1 cellular context compared by ENCODE assay signal in the genomic region with DNA sequence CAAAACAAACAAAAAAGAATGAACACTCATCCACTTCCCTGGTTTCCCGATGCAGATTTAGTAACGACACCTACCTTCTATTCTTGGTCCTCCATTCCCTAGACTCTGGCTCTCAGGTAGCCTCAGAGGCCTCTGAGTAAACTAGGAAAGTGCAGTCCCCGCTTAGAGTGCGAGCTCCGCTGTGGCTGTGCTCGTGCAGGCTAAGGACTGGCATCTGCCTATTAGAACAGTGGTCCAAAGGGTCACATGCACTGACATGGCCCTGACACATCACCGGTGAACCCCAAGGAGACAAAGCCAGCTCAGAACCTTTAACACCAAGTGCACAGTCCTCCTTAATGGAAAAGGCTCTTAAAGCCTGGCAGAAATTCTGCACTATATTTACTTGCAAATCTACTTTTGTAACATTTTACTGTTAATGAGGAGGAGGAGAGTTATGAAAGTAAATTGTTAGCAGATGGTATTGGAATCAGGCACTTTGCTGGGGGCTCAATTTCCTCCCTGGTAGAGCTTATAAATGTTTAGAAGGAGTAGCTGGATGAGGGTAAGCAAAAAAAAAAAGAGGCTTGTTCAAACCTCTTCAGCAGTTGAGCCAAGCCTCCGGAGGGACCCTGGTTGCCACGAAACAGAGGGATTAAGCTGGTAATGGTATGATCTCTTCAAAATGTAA.
TF ChIP-seq lines count a peak whose summit lies in the region.

No MANE protein-coding gene starts in this region.

TF ChIP-seq in HepG2, 621 proteins besides CTCF, POLR2A, EP300 and RAD21 (continued from another document):
- TF ChIP-seq, protein P1, sequence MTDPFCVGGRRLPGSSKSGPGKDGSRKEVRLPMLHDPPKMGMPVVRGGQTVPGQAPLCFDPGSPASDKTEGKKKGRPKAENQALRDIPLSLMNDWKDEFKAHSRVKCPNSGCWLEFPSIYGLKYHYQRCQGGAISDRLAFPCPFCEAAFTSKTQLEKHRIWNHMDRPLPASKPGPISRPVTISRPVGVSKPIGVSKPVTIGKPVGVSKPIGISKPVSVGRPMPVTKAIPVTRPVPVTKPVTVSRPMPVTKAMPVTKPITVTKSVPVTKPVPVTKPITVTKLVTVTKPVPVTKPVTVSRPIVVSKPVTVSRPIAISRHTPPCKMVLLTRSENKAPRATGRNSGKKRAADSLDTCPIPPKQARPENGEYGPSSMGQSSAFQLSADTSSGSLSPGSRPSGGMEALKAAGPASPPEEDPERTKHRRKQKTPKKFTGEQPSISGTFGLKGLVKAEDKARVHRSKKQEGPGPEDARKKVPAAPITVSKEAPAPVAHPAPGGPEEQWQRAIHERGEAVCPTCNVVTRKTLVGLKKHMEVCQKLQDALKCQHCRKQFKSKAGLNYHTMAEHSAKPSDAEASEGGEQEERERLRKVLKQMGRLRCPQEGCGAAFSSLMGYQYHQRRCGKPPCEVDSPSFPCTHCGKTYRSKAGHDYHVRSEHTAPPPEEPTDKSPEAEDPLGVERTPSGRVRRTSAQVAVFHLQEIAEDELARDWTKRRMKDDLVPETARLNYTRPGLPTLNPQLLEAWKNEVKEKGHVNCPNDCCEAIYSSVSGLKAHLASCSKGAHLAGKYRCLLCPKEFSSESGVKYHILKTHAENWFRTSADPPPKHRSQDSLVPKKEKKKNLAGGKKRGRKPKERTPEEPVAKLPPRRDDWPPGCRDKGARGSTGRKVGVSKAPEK (CRISPR knock-in tag; IDR thresholded peaks at IDR 0.05; ENCODE audit: borderline replicate concordance): no peak
- TF ChIP-seq, protein P2, sequence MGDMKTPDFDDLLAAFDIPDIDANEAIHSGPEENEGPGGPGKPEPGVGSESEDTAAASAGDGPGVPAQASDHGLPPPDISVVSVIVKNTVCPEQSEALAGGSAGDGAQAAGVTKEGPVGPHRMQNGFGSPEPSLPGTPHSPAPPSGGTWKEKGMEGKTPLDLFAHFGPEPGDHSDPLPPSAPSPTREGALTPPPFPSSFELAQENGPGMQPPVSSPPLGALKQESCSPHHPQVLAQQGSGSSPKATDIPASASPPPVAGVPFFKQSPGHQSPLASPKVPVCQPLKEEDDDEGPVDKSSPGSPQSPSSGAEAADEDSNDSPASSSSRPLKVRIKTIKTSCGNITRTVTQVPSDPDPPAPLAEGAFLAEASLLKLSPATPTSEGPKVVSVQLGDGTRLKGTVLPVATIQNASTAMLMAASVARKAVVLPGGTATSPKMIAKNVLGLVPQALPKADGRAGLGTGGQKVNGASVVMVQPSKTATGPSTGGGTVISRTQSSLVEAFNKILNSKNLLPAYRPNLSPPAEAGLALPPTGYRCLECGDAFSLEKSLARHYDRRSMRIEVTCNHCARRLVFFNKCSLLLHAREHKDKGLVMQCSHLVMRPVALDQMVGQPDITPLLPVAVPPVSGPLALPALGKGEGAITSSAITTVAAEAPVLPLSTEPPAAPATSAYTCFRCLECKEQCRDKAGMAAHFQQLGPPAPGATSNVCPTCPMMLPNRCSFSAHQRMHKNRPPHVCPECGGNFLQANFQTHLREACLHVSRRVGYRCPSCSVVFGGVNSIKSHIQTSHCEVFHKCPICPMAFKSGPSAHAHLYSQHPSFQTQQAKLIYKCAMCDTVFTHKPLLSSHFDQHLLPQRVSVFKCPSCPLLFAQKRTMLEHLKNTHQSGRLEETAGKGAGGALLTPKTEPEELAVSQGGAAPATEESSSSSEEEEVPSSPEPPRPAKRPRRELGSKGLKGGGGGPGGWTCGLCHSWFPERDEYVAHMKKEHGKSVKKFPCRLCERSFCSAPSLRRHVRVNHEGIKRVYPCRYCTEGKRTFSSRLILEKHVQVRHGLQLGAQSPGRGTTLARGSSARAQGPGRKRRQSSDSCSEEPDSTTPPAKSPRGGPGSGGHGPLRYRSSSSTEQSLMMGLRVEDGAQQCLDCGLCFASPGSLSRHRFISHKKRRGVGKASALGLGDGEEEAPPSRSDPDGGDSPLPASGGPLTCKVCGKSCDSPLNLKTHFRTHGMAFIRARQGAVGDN (CRISPR knock-in tag; IDR thresholded peaks at IDR 0.05): peak; percentile 62; the same call in 1 of the 2 replicates
- 0 out of 2 replicates have a peak, but pooled peaks have one; percentile 38 for TF ChIP-seq MEIS2 (CRISPR knock-in tag; IDR thresholded peaks at IDR 0.05)
- TF ChIP-seq ZNF124 (CRISPR knock-in tag; IDR thresholded peaks at IDR 0.05): no peak
- TF ChIP-seq TAF1 (CRISPR knock-in tag; IDR thresholded peaks at IDR 0.05): no peak
- TF ChIP-seq, protein P3, sequence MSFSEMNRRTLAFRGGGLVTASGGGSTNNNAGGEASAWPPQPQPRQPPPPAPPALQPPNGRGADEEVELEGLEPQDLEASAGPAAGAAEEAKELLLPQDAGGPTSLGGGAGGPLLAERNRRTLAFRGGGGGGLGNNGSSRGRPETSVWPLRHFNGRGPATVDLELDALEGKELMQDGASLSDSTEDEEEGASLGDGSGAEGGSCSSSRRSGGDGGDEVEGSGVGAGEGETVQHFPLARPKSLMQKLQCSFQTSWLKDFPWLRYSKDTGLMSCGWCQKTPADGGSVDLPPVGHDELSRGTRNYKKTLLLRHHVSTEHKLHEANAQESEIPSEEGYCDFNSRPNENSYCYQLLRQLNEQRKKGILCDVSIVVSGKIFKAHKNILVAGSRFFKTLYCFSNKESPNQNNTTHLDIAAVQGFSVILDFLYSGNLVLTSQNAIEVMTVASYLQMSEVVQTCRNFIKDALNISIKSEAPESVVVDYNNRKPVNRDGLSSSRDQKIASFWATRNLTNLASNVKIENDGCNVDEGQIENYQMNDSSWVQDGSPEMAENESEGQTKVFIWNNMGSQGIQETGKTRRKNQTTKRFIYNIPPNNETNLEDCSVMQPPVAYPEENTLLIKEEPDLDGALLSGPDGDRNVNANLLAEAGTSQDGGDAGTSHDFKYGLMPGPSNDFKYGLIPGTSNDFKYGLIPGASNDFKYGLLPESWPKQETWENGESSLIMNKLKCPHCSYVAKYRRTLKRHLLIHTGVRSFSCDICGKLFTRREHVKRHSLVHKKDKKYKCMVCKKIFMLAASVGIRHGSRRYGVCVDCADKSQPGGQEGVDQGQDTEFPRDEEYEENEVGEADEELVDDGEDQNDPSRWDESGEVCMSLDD (CRISPR knock-in tag; IDR thresholded peaks at IDR 0.05; ENCODE audit: borderline replicate concordance): 0 out of 2 replicates have a peak, but pooled peaks have one; percentile 26
- TF ChIP-seq ZNF550 (CRISPR knock-in tag; IDR thresholded peaks at IDR 0.05; ENCODE audit: borderline replicate concordance): no peak
- peak; percentile 25; the same call in 1 of the 2 replicates for TF ChIP-seq TBX2 (CRISPR knock-in tag; IDR thresholded peaks at IDR 0.05; ENCODE audit: borderline replicate concordance)
- no peak for TF ChIP-seq JARID2 (CRISPR knock-in tag; IDR thresholded peaks at IDR 0.05; ENCODE audit: insufficient replicate concordance)
- TF ChIP-seq MAX (IDR thresholded peaks at IDR 0.05): peak; percentile 60; the same call in 1 of the 2 replicates
- TF ChIP-seq ZSCAN12 (CRISPR knock-in tag; IDR thresholded peaks at IDR 0.05): no peak
- TF ChIP-seq ZFP36L1 (CRISPR knock-in tag; IDR thresholded peaks at IDR 0.05): no peak
- TF ChIP-seq, protein P4, sequence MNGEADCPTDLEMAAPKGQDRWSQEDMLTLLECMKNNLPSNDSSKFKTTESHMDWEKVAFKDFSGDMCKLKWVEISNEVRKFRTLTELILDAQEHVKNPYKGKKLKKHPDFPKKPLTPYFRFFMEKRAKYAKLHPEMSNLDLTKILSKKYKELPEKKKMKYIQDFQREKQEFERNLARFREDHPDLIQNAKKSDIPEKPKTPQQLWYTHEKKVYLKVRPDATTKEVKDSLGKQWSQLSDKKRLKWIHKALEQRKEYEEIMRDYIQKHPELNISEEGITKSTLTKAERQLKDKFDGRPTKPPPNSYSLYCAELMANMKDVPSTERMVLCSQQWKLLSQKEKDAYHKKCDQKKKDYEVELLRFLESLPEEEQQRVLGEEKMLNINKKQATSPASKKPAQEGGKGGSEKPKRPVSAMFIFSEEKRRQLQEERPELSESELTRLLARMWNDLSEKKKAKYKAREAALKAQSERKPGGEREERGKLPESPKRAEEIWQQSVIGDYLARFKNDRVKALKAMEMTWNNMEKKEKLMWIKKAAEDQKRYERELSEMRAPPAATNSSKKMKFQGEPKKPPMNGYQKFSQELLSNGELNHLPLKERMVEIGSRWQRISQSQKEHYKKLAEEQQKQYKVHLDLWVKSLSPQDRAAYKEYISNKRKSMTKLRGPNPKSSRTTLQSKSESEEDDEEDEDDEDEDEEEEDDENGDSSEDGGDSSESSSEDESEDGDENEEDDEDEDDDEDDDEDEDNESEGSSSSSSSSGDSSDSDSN (CRISPR knock-in tag; IDR thresholded peaks at IDR 0.05): peak; percentile 18; the same call in 1 of the 2 replicates
- no peak for TF ChIP-seq ZFAT (CRISPR knock-in tag; conservative IDR thresholded peaks at IDR 0.05)
- TF ChIP-seq PAXIP1 (CRISPR knock-in tag; conservative IDR thresholded peaks at IDR 0.05): peak; percentile 36; the same call in 1 of the 2 replicates
- TF ChIP-seq REL (CRISPR knock-in tag; conservative IDR thresholded peaks at IDR 0.05): no peak
- TF ChIP-seq ARID4A (CRISPR knock-in tag; IDR thresholded peaks at IDR 0.05; ENCODE audit: borderline replicate concordance): peak; percentile 19; the same call in 1 of the 2 replicates
- no peak for TF ChIP-seq ZNF788 (CRISPR knock-in tag; IDR thresholded peaks at IDR 0.05; ENCODE audit: borderline replicate concordance)
- TF ChIP-seq SOX5 (CRISPR knock-in tag; IDR thresholded peaks at IDR 0.05; ENCODE audit: borderline replicate concordance): 0 out of 2 replicates have a peak, but pooled peaks have one; percentile 20
- peak; percentile 58 for TF ChIP-seq RARA (CRISPR knock-in tag; IDR thresholded peaks at IDR 0.05)
- peak; percentile 43 for TF ChIP-seq XRCC5 (optimal IDR thresholded peaks at IDR 0.05; ENCODE audit: low read length)
- peak; percentile 50; the same call in 1 of the 2 replicates for TF ChIP-seq ZNF331 (CRISPR knock-in tag; IDR thresholded peaks at IDR 0.05)
- 0 out of 2 replicates have a peak, but pooled peaks have one; percentile 9 for TF ChIP-seq FOSL2 (CRISPR knock-in tag; IDR thresholded peaks at IDR 0.05)
- no peak for TF ChIP-seq ZNF605 (CRISPR knock-in tag; IDR thresholded peaks at IDR 0.05)
- peak; percentile 58; the same call in 1 of the 2 replicates for TF ChIP-seq SAP130 (CRISPR knock-in tag; IDR thresholded peaks at IDR 0.05; ENCODE audit: low read depth)
- TF ChIP-seq SOX6 (IDR thresholded peaks at IDR 0.05): no peak
- no peak for TF ChIP-seq SOX6 (CRISPR knock-in tag; IDR thresholded peaks at IDR 0.05)
- no peak for TF ChIP-seq MBNL3 (CRISPR knock-in tag; conservative IDR thresholded peaks at IDR 0.05)
- TF ChIP-seq ZNF264 (CRISPR knock-in tag; IDR thresholded peaks at IDR 0.05): no peak
- TF ChIP-seq NR2F6 (IDR thresholded peaks at IDR 0.05): peak; percentile 48
- peak; percentile 37; the same call in 1 of the 2 replicates for TF ChIP-seq NR2F6 (CRISPR knock-in tag; IDR thresholded peaks at IDR 0.05)
- no peak for TF ChIP-seq ZNF546 (CRISPR knock-in tag; conservative IDR thresholded peaks at IDR 0.05)
- 0 out of 2 replicates have a peak, but pooled peaks have one; percentile 42 for TF ChIP-seq ZMYM3 (CRISPR knock-in tag; IDR thresholded peaks at IDR 0.05)
- TF ChIP-seq BCL6 (CRISPR knock-in tag; IDR thresholded peaks at IDR 0.05): peak; percentile 36; the same call in 1 of the 2 replicates
